In the genomic region with DNA sequence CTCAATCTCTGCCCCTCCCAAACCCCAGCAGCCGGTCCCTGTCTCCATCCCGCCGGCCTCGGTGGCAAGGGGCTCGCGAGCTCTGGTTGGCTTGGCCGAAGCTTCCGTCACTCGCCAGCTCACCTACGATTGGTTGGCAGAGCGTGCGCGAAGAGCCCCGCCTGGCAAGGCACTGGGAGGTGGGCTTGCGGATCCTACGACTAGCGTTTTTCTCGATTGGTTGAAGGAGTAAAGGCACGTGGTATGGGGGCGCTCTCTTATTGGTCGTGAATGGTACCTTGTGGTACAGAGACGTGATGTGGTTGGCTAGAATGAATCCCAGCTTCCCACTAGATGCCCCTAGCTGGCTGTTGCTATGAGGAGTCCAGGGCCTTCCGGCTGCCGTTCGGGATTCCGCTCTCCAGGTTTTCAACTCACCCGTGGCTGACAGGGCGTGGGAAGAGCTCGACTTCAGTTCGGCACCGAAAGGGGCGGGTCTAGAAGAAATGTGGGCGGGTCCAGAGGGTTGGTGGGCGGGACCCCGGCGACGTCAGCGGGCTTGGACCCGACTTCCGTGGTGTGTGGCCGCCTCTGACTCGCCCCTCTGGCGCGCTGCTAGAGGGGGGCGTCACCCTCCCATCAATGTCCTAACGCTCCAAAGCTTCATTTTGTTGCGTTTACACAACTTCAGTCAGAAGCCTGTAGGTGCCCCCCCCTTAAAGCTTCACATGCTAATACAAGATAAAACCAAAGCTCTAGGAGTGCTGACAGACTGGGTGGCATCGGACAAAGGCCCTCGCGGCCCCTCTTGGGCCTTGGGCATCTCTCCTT, we compare ENCODE assay signal across 1 cellular context.
TF ChIP-seq lines count a peak whose summit lies in the region.

No MANE protein-coding gene starts in this region.

TF ChIP-seq in HEK293, 187 proteins besides CTCF, POLR2A, EP300 and RAD21 (continued from another document):
- peak; percentile 91 for TF ChIP-seq GLIS2 (tag by site-specific recombination; IDR thresholded peaks at IDR 0.05)
- TF ChIP-seq, protein P1, sequence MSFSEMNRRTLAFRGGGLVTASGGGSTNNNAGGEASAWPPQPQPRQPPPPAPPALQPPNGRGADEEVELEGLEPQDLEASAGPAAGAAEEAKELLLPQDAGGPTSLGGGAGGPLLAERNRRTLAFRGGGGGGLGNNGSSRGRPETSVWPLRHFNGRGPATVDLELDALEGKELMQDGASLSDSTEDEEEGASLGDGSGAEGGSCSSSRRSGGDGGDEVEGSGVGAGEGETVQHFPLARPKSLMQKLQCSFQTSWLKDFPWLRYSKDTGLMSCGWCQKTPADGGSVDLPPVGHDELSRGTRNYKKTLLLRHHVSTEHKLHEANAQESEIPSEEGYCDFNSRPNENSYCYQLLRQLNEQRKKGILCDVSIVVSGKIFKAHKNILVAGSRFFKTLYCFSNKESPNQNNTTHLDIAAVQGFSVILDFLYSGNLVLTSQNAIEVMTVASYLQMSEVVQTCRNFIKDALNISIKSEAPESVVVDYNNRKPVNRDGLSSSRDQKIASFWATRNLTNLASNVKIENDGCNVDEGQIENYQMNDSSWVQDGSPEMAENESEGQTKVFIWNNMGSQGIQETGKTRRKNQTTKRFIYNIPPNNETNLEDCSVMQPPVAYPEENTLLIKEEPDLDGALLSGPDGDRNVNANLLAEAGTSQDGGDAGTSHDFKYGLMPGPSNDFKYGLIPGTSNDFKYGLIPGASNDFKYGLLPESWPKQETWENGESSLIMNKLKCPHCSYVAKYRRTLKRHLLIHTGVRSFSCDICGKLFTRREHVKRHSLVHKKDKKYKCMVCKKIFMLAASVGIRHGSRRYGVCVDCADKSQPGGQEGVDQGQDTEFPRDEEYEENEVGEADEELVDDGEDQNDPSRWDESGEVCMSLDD (tag by site-specific recombination; IDR thresholded peaks at IDR 0.05): no peak
- TF ChIP-seq ZNF596 (tag by site-specific recombination; IDR thresholded peaks at IDR 0.05): no peak
